ENCODE assay signal across 17 cellular contexts in the genomic region with DNA sequence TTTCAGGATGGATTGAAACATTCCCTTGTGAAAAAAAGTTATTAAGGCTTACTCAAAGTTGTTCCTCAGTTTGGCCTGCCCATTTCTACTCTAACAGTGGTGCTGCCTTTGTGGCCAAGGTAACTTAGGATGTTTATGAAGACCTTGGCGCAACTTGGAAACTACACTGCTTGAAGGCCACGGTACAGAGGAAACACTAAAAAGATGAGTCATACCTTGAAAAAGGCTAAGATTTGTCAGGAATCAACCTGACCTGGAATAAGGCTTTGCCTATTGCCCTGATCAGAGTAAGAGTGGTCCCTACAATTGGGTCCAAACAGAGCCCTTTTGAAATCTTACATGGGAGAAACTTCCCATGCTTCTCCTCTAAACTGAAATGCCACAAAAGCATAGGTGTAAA.
DNase-seq lines count a peak whose midpoint lies in the region; ATAC-seq and TF ChIP-seq lines count a peak whose summit lies in the region.
"Had no signal": no experiment of that assay in that cellular context is flagged by ENCODE, and none has a peak within 500 bp of the region (broad histone marks: within the 10 kb centered on the region; RNA-seq: fewer than 3 reads in every experiment).

No MANE protein-coding gene starts in this region.

- no peaks in the 10 kb centered on the region for H3K9me2 ChIP-seq in OCI-LY7 (ENCODE audit: insufficient read depth, low read length)

- H4K20me1 ChIP-seq in OCI-LY7 (ENCODE audit: insufficient read depth, low read length): no peaks in the 10 kb centered on the region
- H4K20me1 ChIP-seq: BLaER1 treated with 17β-estradiol and CSF1 and Interleukin-3, amounts not matched to agents 10 nM and 100 nM had no signal

- no peaks in the 10 kb centered on the region for H3K9me3 ChIP-seq in OCI-LY7 (ENCODE audit: low read length)
- H3K9me3 ChIP-seq: BE2C had no signal

- DNase-seq in HT1080 (ENCODE audit: low read depth) (peak; percentile 35), M059J (ENCODE audit: low read depth) (peak; percentile 2), coronary artery (ENCODE audit: low spot score) (peak; percentile 16), foreskin keratinocyte (no peak), NCI-H510A (lab: John Stamatoyannopoulos, UW) (no peak), OCI-LY7 (ENCODE audit: low spot score) (no peak)
- DNase-seq: BE2C; CD4-positive, alpha-beta T cell; CD8-positive, alpha-beta memory T cell; DMS 273 treated with DMSO at 0.1 percent for 48 hours; DND-41; H9 had no signal

- no peak overlapping the region for H2AFZ ChIP-seq in OCI-LY7 (ENCODE audit: low read length)
- H2AFZ ChIP-seq: GM23338 had no signal

- no peaks in the 10 kb centered on the region for H3K4me1 ChIP-seq in foreskin keratinocyte
- no peaks in the 10 kb centered on the region for H3K4me1 ChIP-seq in OCI-LY7 (ENCODE audit: insufficient read depth, low read length, poor library complexity, severe bottlenecking)
- H3K4me1 ChIP-seq: BE2C; BLaER1 treated with 17β-estradiol and CSF1 and Interleukin-3, amounts not matched to agents 10 nM and 100 nM had no signal

- ATAC-seq in foreskin keratinocyte: peak; percentile 49
- no peak for ATAC-seq in GM21515 (IDR thresholded peaks at IDR 0.05; ENCODE audit: unreplicated experiment)
- no peak for ATAC-seq in HG02973 (IDR thresholded peaks at IDR 0.05; ENCODE audit: unreplicated experiment)
- ATAC-seq: GM23338, HCT116 had no signal

- intact Hi-C loops in OCI-LY7 (cut with micrococcal nuclease; ENCODE audit: unreplicated experiment): no loop called here

- H3K4me2 ChIP-seq in OCI-LY7 (ENCODE audit: low read length): no peak overlapping the region
- H3K4me2 ChIP-seq: BLaER1 treated with 17β-estradiol and CSF1 and Interleukin-3, amounts not matched to agents 10 nM and 100 nM; GM23338 had no signal

- H3K27me3 ChIP-seq in foreskin keratinocyte: no peaks in the 10 kb centered on the region
- H3K27me3 ChIP-seq: BLaER1 treated with 17β-estradiol and CSF1 and Interleukin-3, amounts not matched to agents 10 nM and 100 nM had no signal

- no peak overlapping the region for H3K4me3 ChIP-seq in coronary artery
- no peak overlapping the region for H3K4me3 ChIP-seq in OCI-LY7 (ENCODE audit: low read depth, low read length, poor library complexity, severe bottlenecking)
- H3K4me3 ChIP-seq: BLaER1 treated with 17β-estradiol and CSF1 and Interleukin-3, amounts not matched to agents 10 nM and 100 nM; GM23338 had no signal

- CTCF ChIA-PET in OCI-LY7 (lab: Charles Lee; ENCODE audit: unreplicated experiment): no interaction called here

- no peaks in the 10 kb centered on the region for H3K36me3 ChIP-seq in OCI-LY7 (ENCODE audit: insufficient read depth, low read length)
- H3K36me3 ChIP-seq: BE2C; BLaER1 treated with 17β-estradiol and CSF1 and Interleukin-3, amounts not matched to agents 10 nM and 100 nM had no signal

- H3K27ac ChIP-seq in coronary artery (no peak overlapping the region), foreskin keratinocyte (no peak overlapping the region), OCI-LY7 (ENCODE audit: low read depth, low read length, poor library complexity, severe bottlenecking) (no peak overlapping the region)
- H3K27ac ChIP-seq: BLaER1 treated with 17β-estradiol and CSF1 and Interleukin-3, amounts not matched to agents 10 nM and 100 nM had no signal

- POLR2A ChIA-PET in OCI-LY7 (lab: Charles Lee): interaction anchor here (0.6 kb wide), 1 partner anchor 258 kb away, joined by 4 read pairs; no protein-coding TSS in a partner anchor

- TF ChIP-seq CTCF in coronary artery (IDR thresholded peaks at IDR 0.05): no peak
- TF ChIP-seq CTCF in foreskin keratinocyte (conservative IDR thresholded peaks at IDR 0.05): no peak
- TF ChIP-seq CTCF in OCI-LY7 (conservative IDR thresholded peaks at IDR 0.05; ENCODE audit: low read length): no peak

- H3K79me2 ChIP-seq in OCI-LY7 (ENCODE audit: insufficient read depth, low read depth, low read length): no peaks in the 10 kb centered on the region

- BruUV-seq in OCI-LY7 (replicated peaks; lab: Mats Ljungman, UMichigan): no TSS peak

Comparison
In these comparisons a context has a peak if more than half of its experiments do, and no peak if none do; other contexts are left out.
1. DNase-seq: peak in HT1080 (single experiment), M059J (single experiment) and coronary artery (single experiment); none in foreskin keratinocyte (0 of 2), NCI-H510A (single experiment) and OCI-LY7 (single experiment).